ENCODE assay signal across 9 cellular contexts in genomic region chr7:17009007-17009719, GRCh38.
DNase-seq lines count a peak whose midpoint lies in the region; ATAC-seq and TF ChIP-seq lines count a peak whose summit lies in the region.
"Had no signal": no experiment of that assay in that cellular context is flagged by ENCODE, and none has a peak within 500 bp of the region (broad histone marks: within the 10 kb centered on the region; RNA-seq: fewer than 3 reads in every experiment).

No MANE protein-coding gene starts in this region.

- peak; percentile 21; the same call in 1 of the 2 replicates for TF ChIP-seq RAD21 in SK-N-SH (IDR thresholded peaks at IDR 0.05; ENCODE audit: low read length)

- TF ChIP-seq EP300 in SK-N-SH (IDR thresholded peaks at IDR 0.05; ENCODE audit: borderline replicate concordance in 1 of 2, low read depth in 1 of 2, low read length in 1 of 2): no peak
- no peak for TF ChIP-seq EP300 in transverse colon (IDR thresholded peaks at IDR 0.05; ENCODE audit: low read depth)

- ATAC-seq in SK-N-SH treated with all-trans-retinoic acid at 6 μM for 48 hours (no peak), PC-3 (no peak), foreskin keratinocyte (no peak), GM18873 (IDR thresholded peaks at IDR 0.05; ENCODE audit: low FRiP score, unreplicated experiment) (no peak)

- 6% methylated on average over 4 of the region's 4 CpGs for WGBS in SK-N-SH (ENCODE audit: low lambda C conversion rate)
- WGBS in transverse colon (ENCODE audit: low coverage in 1 of 2), 2 donors: 61 to 68% methylated on average over 4 of the region's 4 CpGs

- no TSS peak for BruUV-seq in PC-3 (replicated peaks; lab: Mats Ljungman, UMichigan)

- no peak overlapping the region for H3K9ac ChIP-seq in SK-N-SH
- no peak overlapping the region for H3K9ac ChIP-seq in PC-3 (ENCODE audit: low read length)

- in situ Hi-C loops in transverse colon (cut with MboI; ENCODE audit: low pct_ligation_motif_present in 1 of 4, low pct_unique_long_range_greater_than_20kb in 1 of 4, low sequenced_read_pairs in 3 of 4): no loop called here

- H2AFZ ChIP-seq in SK-N-SH (ENCODE audit: low read depth) (no peak overlapping the region), PC-3 (ENCODE audit: low read length) (no peak overlapping the region)

- H3K27ac ChIP-seq in SK-N-SH (ENCODE audit: low read depth in 2 of 2, low read length in 1 of 2) (no peak overlapping the region), PC-3 (ENCODE audit: low read length) (no peak overlapping the region; the same call in 1 of the 2 replicates), foreskin keratinocyte (no peak overlapping the region), transverse colon (no peak overlapping the region), dorsolateral prefrontal cortex (no peak overlapping the region)

- DNase-seq in SK-N-SH (no peak), PC-3 (peak; percentile 64), foreskin keratinocyte (peak in 1 of 2 donors; percentile 39), transverse colon (no peak), dorsolateral prefrontal cortex (no peak), OCI-M2 (lab: John Stamatoyannopoulos, UW; ENCODE audit: unreplicated experiment) (no peak)
- DNase-seq: NCI-H1048 had no signal

- H3K27me3 ChIP-seq in SK-N-SH (ENCODE audit: insufficient read depth): peaks cover 8% of the 10 kb centered on the region; the same call in 1 of the 2 replicates
- H3K27me3 ChIP-seq in PC-3 (ENCODE audit: low read length): no peaks in the 10 kb centered on the region
- H3K27me3 ChIP-seq in foreskin keratinocyte: no peaks in the 10 kb centered on the region
- no peaks in the 10 kb centered on the region for H3K27me3 ChIP-seq in transverse colon
- H3K27me3 ChIP-seq in dorsolateral prefrontal cortex: no peaks in the 10 kb centered on the region

- no peaks in the 10 kb centered on the region for H3K36me3 ChIP-seq in SK-N-SH (replicated peaks in 1 of 2; ENCODE audit: control insufficient read depth in 1 of 2, insufficient read depth in 2 of 2, low read length in 1 of 2)
- no peaks in the 10 kb centered on the region for H3K36me3 ChIP-seq in PC-3 (ENCODE audit: low read depth, low read length)
- no peaks in the 10 kb centered on the region for H3K36me3 ChIP-seq in transverse colon

- CTCF ChIA-PET in SK-N-SH (lab: Yijun Ruan, JAX) (interaction anchor here (1.6 kb wide), 1 partner anchor 9 kb away, joined by 5 read pairs; no protein-coding TSS in a partner anchor), PC-3 (lab: Charles Lee) (interaction anchor here (0.9 kb wide), 1 partner anchor 83 kb away, joined by 3 read pairs; no protein-coding TSS in a partner anchor)

- intact Hi-C loops in PC-3 (cut with micrococcal nuclease): no loop called here
- intact Hi-C loops in transverse colon (cut with DNase I; ENCODE audit: low total_unique reads): no loop called here
- intact Hi-C loops in dorsolateral prefrontal cortex (cut with DNase I): no loop called here

- POLR2A ChIA-PET in SK-N-SH (lab: Yijun Ruan, JAX) (no interaction called here), PC-3 (lab: Charles Lee; ENCODE audit: unreplicated experiment) (no interaction called here)

- TF ChIP-seq CTCF in SK-N-SH (IDR thresholded peaks at IDR 0.05) (peak; percentile 35; the same call in 1 of the 2 replicates), PC-3 (conservative IDR thresholded peaks at IDR 0.05; ENCODE audit: low read depth, low read length) (peak; percentile 72), foreskin keratinocyte (conservative IDR thresholded peaks at IDR 0.05) (peak; percentile 75), transverse colon (IDR thresholded peaks at IDR 0.05) (peak in 4 of 5 experiments; percentile 24 to 33 (median 29)), dorsolateral prefrontal cortex (IDR thresholded peaks at IDR 0.05 in 54 of 56, conservative IDR thresholded peaks at IDR 0.05 in 2 of 56; ENCODE audit: low read depth in 1 of 56, partially characterized antibody in 56 of 56) (peak in 20 of 56 donors; percentile 11 to 49 (median 24))

- no peaks in the 10 kb centered on the region for H3F3A ChIP-seq in SK-N-SH (replicated peaks; ENCODE audit: insufficient read depth)
- H3F3A ChIP-seq in PC-3 (ENCODE audit: low read length, unreplicated experiment): no peaks in the 10 kb centered on the region

- H3K9me2 ChIP-seq in SK-N-SH (no peaks in the 10 kb centered on the region), PC-3 (replicated peaks; ENCODE audit: low read length) (no peaks in the 10 kb centered on the region)

- TF ChIP-seq POLR2A in transverse colon (IDR thresholded peaks at IDR 0.05): no peak

- no peak overlapping the region for H3K4me2 ChIP-seq in SK-N-SH
- no peak overlapping the region for H3K4me2 ChIP-seq in PC-3 (ENCODE audit: low read length)

- H3K4me1 ChIP-seq in SK-N-SH (ENCODE audit: control insufficient read depth in 1 of 2, insufficient read depth in 2 of 2, low read depth in 1 of 2, low read length in 1 of 2): no peaks in the 10 kb centered on the region
- H3K4me1 ChIP-seq in PC-3 (ENCODE audit: insufficient read depth, low read length): peaks cover 28% of the 10 kb centered on the region
- no peaks in the 10 kb centered on the region for H3K4me1 ChIP-seq in foreskin keratinocyte
- peaks cover 0 to 21% (median 6%) of the 10 kb centered on the region in 4 donors for H3K4me1 ChIP-seq in transverse colon

- H4K20me1 ChIP-seq in SK-N-SH (ENCODE audit: insufficient read depth) (no peaks in the 10 kb centered on the region), PC-3 (ENCODE audit: low read length) (no peaks in the 10 kb centered on the region)

- H3K79me2 ChIP-seq in SK-N-SH (ENCODE audit: insufficient read depth): no peaks in the 10 kb centered on the region
- no peaks in the 10 kb centered on the region for H3K79me2 ChIP-seq in PC-3 (ENCODE audit: low read length)

- H3K4me3 ChIP-seq in SK-N-SH (ENCODE audit: low read depth in 2 of 2, low read length in 1 of 2) (no peak overlapping the region; a peak in 1 of 4 replicates), PC-3 (ENCODE audit: low read length) (no peak overlapping the region), transverse colon (no peak overlapping the region), dorsolateral prefrontal cortex (no peak overlapping the region)

- H3K9me3 ChIP-seq in SK-N-SH (peaks cover 4% of the 10 kb centered on the region; the same call in 1 of the 2 replicates), PC-3 (ENCODE audit: low read length) (no peaks in the 10 kb centered on the region), transverse colon (no peaks in the 10 kb centered on the region)

TF ChIP-seq in SK-N-SH, 30 proteins besides CTCF, POLR2A, EP300 and RAD21 (continues in another document):
- TF ChIP-seq GABPA (IDR thresholded peaks at IDR 0.05; ENCODE audit: low read depth) (no peak), NFIC (IDR thresholded peaks at IDR 0.05; ENCODE audit: borderline replicate concordance) (no peak), ELF1 (IDR thresholded peaks at IDR 0.05) (no peak), GATA2 (CRISPR knock-in tag; IDR thresholded peaks at IDR 0.05) (no peak), YY1 (IDR thresholded peaks at IDR 0.05; ENCODE audit: low read depth) (no peak), MEF2A (IDR thresholded peaks at IDR 0.05; ENCODE audit: borderline replicate concordance, low read depth) (no peak), POLR2AphosphoS5 (IDR thresholded peaks at IDR 0.05; ENCODE audit: low read depth, low read length) (no peak), FOXM1 (IDR thresholded peaks at IDR 0.05; ENCODE audit: low read depth) (no peak), CHD2 (IDR thresholded peaks at IDR 0.05; ENCODE audit: low read length, partially characterized antibody) (no peak)
- TF ChIP-seq, protein P1, sequence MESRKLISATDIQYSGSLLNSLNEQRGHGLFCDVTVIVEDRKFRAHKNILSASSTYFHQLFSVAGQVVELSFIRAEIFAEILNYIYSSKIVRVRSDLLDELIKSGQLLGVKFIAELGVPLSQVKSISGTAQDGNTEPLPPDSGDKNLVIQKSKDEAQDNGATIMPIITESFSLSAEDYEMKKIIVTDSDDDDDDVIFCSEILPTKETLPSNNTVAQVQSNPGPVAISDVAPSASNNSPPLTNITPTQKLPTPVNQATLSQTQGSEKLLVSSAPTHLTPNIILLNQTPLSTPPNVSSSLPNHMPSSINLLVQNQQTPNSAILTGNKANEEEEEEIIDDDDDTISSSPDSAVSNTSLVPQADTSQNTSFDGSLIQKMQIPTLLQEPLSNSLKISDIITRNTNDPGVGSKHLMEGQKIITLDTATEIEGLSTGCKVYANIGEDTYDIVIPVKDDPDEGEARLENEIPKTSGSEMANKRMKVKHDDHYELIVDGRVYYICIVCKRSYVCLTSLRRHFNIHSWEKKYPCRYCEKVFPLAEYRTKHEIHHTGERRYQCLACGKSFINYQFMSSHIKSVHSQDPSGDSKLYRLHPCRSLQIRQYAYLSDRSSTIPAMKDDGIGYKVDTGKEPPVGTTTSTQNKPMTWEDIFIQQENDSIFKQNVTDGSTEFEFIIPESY (IDR thresholded peaks at IDR 0.05; ENCODE audit: borderline replicate concordance, low read depth): no peak

TF ChIP-seq in SK-N-SH treated with all-trans-retinoic acid at 6 μM for 48 hours, 23 proteins besides CTCF, POLR2A, EP300 and RAD21:
- TF ChIP-seq ARNTL (CRISPR knock-in tag; IDR thresholded peaks at IDR 0.05; ENCODE audit: borderline replicate concordance, low read depth): no peak
